Comparison of ENCODE assay signal across 18 cellular contexts in the genomic region with DNA sequence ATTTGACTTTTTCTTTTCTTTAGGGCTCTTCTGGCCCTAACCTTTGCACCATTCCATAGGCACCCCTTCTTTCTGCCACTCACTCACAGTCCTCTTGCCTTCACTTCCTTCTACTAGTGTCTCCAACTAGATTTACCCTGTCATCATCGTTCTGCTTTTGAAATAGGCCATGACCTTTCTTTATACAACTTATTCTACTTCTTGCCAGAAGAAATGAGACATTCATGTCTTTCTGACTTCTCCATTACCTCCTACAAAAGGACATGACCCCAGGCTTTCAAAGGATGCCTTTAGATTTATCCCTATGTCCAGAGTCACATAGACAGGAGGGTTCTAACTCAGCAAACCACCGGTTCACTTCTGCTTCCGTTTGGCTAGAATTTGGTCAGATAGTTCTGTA. TPM values are rescaled to one million over a fixed set of nuclear protein-coding genes. Genes with fewer than 3 reads are reported as not detected.
A peak's percentile ranks its signal among the peaks of the same experiment; 100 is the strongest.
DNase-seq lines count a peak whose midpoint lies in the region; TF ChIP-seq lines count a peak whose summit lies in the region.
"Had no signal": no experiment of that assay in that cellular context is flagged by ENCODE, and none has a peak within 500 bp of the region (broad histone marks: within the 10 kb centered on the region; RNA-seq: fewer than 3 reads in every experiment).

No MANE protein-coding gene starts in this region.

- DNase-seq in SIG-M5 treated with dmso at 0.1 percent for 504 hours (lab: John Stamatoyannopoulos, UW; ENCODE audit: unreplicated experiment) (peak; percentile 26), SIG-M5 (lab: John Stamatoyannopoulos, UW) (no peak), coronary artery (ENCODE audit: low spot score) (no peak), medulla oblongata (ENCODE audit: extremely low spot score) (peak; percentile 33), DMS53 (lab: John Stamatoyannopoulos, UW) (no peak), NCI-H748 (lab: John Stamatoyannopoulos, UW; ENCODE audit: unreplicated experiment) (no peak)
- DNase-seq in central memory CD4-positive, alpha-beta T cell: no peak
- DNase-seq: 8988T; activated CD4-positive, alpha-beta T cell treated with anti-CD3 and anti-CD28 coated beads, Interleukin-2, amount 50 U/mL, for 48 hours; activated naive CD4-positive, alpha-beta T cell treated with Interleukin-2 at 50 U/mL for 16 hours; activated T-cell treated with anti-CD3 and anti-CD28 coated beads for 4 hours; foreskin melanocyte; NCI-H1105; NCI-H2081 treated with DMSO at 0.1 percent for 48 hours; NCI-H510A had no signal

- H3K27ac ChIP-seq in coronary artery (peak overlapping the region; percentile 76 to 83), temporal lobe (ENCODE audit: low read depth, low read length) (peak overlapping the region; percentile 9)

- H3K4me3 ChIP-seq in coronary artery: no peak overlapping the region

- no peak for TF ChIP-seq CTCF in coronary artery (IDR thresholded peaks at IDR 0.05)

RNA-seq across cellular contexts. Expression of a gene that starts 58.8 kb away (rescaled TPM):
- 11.8 TPM for total RNA-seq in temporal lobe
- total RNA-seq: B cell, HT-29 had no signal

Comparison
In these comparisons a context has a peak if more than half of its experiments do, and no peak if none do; other contexts are left out.
1. DNase-seq: peak in SIG-M5 treated with dmso at 0.1 percent for 504 hours (single experiment) and medulla oblongata (single experiment); none in SIG-M5 (single experiment), coronary artery (single experiment), DMS53 (single experiment), central memory CD4-positive, alpha-beta T cell (single experiment) and NCI-H748 (single experiment).